Comparison of ENCODE assay signal across 9 cellular contexts in the genomic region with DNA sequence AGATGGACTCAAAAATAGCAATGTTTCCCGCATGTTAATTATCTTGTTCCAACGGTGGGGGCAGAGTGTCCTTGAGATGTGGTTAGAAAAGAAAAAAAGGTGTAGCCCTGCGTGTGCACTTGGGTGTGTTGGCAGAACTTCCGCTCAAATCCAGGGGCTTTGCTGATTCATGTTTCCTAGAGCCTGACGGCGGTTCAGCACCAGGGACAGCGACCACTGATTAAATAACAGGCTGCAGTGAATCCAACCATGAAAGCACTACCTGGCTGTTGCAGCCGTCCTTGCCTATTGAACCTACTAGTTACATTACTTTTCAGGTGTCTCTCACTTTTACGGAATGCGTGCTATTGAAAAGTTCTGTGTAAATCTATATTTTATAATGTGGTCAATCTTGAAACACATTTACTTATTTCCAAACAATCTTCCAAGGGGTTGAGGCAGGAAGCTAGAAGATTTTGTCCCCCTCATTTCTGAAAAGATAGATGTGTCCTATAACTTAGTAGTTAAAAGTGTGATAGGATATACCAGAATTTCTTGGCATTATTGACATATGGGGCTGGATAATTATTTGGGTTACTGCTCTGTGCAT.
A peak's percentile ranks its signal among the peaks of the same experiment; 100 is the strongest.
DNase-seq lines count a peak whose midpoint lies in the region; ATAC-seq and TF ChIP-seq lines count a peak whose summit lies in the region.
"Had no signal": no experiment of that assay in that cellular context is flagged by ENCODE, and none has a peak within 500 bp of the region (broad histone marks: within the 10 kb centered on the region; RNA-seq: fewer than 3 reads in every experiment).

No MANE protein-coding gene starts in this region.

- CTCF ChIA-PET in mammary epithelial cell (lab: Charles Lee; ENCODE audit: low non-redundant PET): no interaction called here

- H3K4me2 ChIP-seq in GM23248 (ENCODE audit: unreplicated experiment): no peak overlapping the region
- H3K4me2 ChIP-seq in mammary epithelial cell (ENCODE audit: insufficient read depth, low read depth, low read length): no peak overlapping the region

- H3K36me3 ChIP-seq in GM23248 (ENCODE audit: low read depth) (no peaks in the 10 kb centered on the region), mammary epithelial cell (ENCODE audit: insufficient read depth, low read length) (no peaks in the 10 kb centered on the region)

- H3K4me1 ChIP-seq in GM23248 (ENCODE audit: insufficient read depth) (no peaks in the 10 kb centered on the region), mammary epithelial cell (ENCODE audit: insufficient read depth, low read length) (no peaks in the 10 kb centered on the region)

- TF ChIP-seq CTCF in mammary epithelial cell (conservative IDR thresholded peaks at IDR 0.05 in 1 of 2, IDR thresholded peaks at IDR 0.05 in 1 of 2; ENCODE audit: extremely low read depth in 1 of 2, insufficient read depth in 1 of 2, low read depth in 1 of 2, low read length in 2 of 2) (no peak), mesothelial cell of epicardium (IDR thresholded peaks at IDR 0.05; ENCODE audit: unreplicated experiment) (no peak)

- H3K9me3 Mint-ChIP-seq in mesothelial cell of epicardium: no peaks in the 10 kb centered on the region

- no TSS peak for BruUV-seq in mammary epithelial cell (replicated peaks; lab: Mats Ljungman, UMichigan)

- H3K27ac Mint-ChIP-seq in mesothelial cell of epicardium: no peak overlapping the region

- intact Hi-C loops in mammary epithelial cell (cut with micrococcal nuclease): no loop called here

- H3K4me1 Mint-ChIP-seq in mesothelial cell of epicardium: no peaks in the 10 kb centered on the region
- H3K4me1 Mint-ChIP-seq: central memory CD8-positive, alpha-beta T cell had no signal

- H3K9ac ChIP-seq in GM23248: no peak overlapping the region
- no peak overlapping the region for H3K9ac ChIP-seq in mammary epithelial cell (ENCODE audit: insufficient read depth, low read length)

- WGBS in GM23248 (ENCODE audit: low coverage in 1 of 2, low lambda C conversion rate in 2 of 2, missing lambda C conversion rate in 2 of 2), 2 experiments: 2 to 4% methylated on average over 10 of the region's 10 CpGs
- WGBS in mammary epithelial cell (ENCODE audit: low coverage, missing lambda C conversion rate): 1% methylated on average over 9 of the region's 10 CpGs

- no peaks in the 10 kb centered on the region for H4K20me1 ChIP-seq in GM23248 (ENCODE audit: insufficient read depth)
- no peaks in the 10 kb centered on the region for H4K20me1 ChIP-seq in mammary epithelial cell (ENCODE audit: insufficient read depth, low read length)

- H3F3A ChIP-seq in GM23248 (ENCODE audit: insufficient read depth): no peaks in the 10 kb centered on the region

- H3K9me2 ChIP-seq in GM23248 (ENCODE audit: insufficient read depth): no peaks in the 10 kb centered on the region

- dilution Hi-C loops in mammary epithelial cell (cut with HindIII; ENCODE audit: low sequenced_read_pairs): no loop called here

- H3K27me3 ChIP-seq in GM23248 (replicated peaks; ENCODE audit: insufficient read depth) (no peaks in the 10 kb centered on the region), mammary epithelial cell (ENCODE audit: insufficient read depth, low read length) (no peaks in the 10 kb centered on the region)

- H3K27ac ChIP-seq in GM23248: no peak overlapping the region
- H3K27ac ChIP-seq in mammary epithelial cell (ENCODE audit: insufficient read depth, low read depth, low read length): no peak overlapping the region

- no peak overlapping the region for H2AFZ ChIP-seq in GM23248
- H2AFZ ChIP-seq in mammary epithelial cell (ENCODE audit: low read depth, low read length): no peak overlapping the region

- H3K79me2 ChIP-seq in GM23248 (ENCODE audit: insufficient read depth): no peaks in the 10 kb centered on the region
- no peaks in the 10 kb centered on the region for H3K79me2 ChIP-seq in mammary epithelial cell (ENCODE audit: insufficient read depth, low read length)

- DNase-seq in GM23248 (peak; percentile 47), NCI-H345 (lab: John Stamatoyannopoulos, UW) (peak; percentile 43), mammary epithelial cell (peak; percentile 12), mesothelial cell of epicardium (ENCODE audit: low spot score in 2 of 2, unreplicated experiment in 2 of 2) (peak; percentile 60 to 81), DMS153 treated with DMSO at 0.1 percent for 48 hours (lab: John Stamatoyannopoulos, UW; ENCODE audit: unreplicated experiment) (no peak)

- H3K27me3 Mint-ChIP-seq in mesothelial cell of epicardium (ENCODE audit: low read depth): peaks cover 11% of the 10 kb centered on the region
- H3K27me3 Mint-ChIP-seq: central memory CD8-positive, alpha-beta T cell had no signal

- H3K9me3 ChIP-seq in GM23248 (ENCODE audit: low read depth) (no peaks in the 10 kb centered on the region), mammary epithelial cell (replicated peaks; ENCODE audit: insufficient read depth, low read length) (peaks cover 3% of the 10 kb centered on the region)

- H3K36me3 Mint-ChIP-seq in mesothelial cell of epicardium: no peaks in the 10 kb centered on the region

- H3K4me3 ChIP-seq in GM23248 (no peak overlapping the region), mammary epithelial cell (replicated peaks in 1 of 3; ENCODE audit: insufficient read depth in 1 of 3, low read depth in 2 of 3, low read length in 3 of 3) (no peak overlapping the region)

- in situ Hi-C loops in GM23248 (cut with MboI): no loop called here
- in situ Hi-C loops in mammary epithelial cell (cut with MboI; ENCODE audit: low sequenced_read_pairs in 2 of 2): no loop called here

- ATAC-seq in HG03457 (IDR thresholded peaks at IDR 0.05; ENCODE audit: unreplicated experiment) (no peak), HG02884 (IDR thresholded peaks at IDR 0.05; ENCODE audit: unreplicated experiment) (no peak), GM21367 (IDR thresholded peaks at IDR 0.05; ENCODE audit: unreplicated experiment) (no peak)

- H3K4me3 Mint-ChIP-seq in mesothelial cell of epicardium: no peak overlapping the region
- H3K4me3 Mint-ChIP-seq: central memory CD8-positive, alpha-beta T cell had no signal
